Comparison of ENCODE assay signal across 24 cellular contexts in genomic region chr11:19873730-19874129, GRCh38.
DNase-seq lines count a peak whose midpoint lies in the region; ATAC-seq and TF ChIP-seq lines count a peak whose summit lies in the region.
"Had no signal": no experiment of that assay in that cellular context is flagged by ENCODE, and none has a peak within 500 bp of the region (broad histone marks: within the 10 kb centered on the region; RNA-seq: fewer than 3 reads in every experiment).

No MANE protein-coding gene starts in this region.

- no peak overlapping the region for H3K27ac ChIP-seq in psoas muscle
- H3K27ac ChIP-seq: 22Rv1, colonic mucosa, Peyer's patch, SK-N-MC, suprapubic skin, uterus, VCaP had no signal

- H3K4me3 ChIP-seq in NT2/D1 (ENCODE audit: insufficient read length, low read depth) (no peak overlapping the region), psoas muscle (no peak overlapping the region)
- H3K4me3 ChIP-seq: colonic mucosa, Peyer's patch, SK-N-MC, suprapubic skin, uterus had no signal

- H3K4me3 Mint-ChIP-seq in activated naive CD8-positive, alpha-beta T cell treated with anti-CD3 and anti-CD28 coated beads, Interleukin-2, amount 50 U/mL, for 24 hours: no peak overlapping the region
- H3K4me3 Mint-ChIP-seq: activated naive CD8-positive, alpha-beta T cell treated with anti-CD3 and anti-CD28 coated beads for 36 hours had no signal

- H3K4me1 ChIP-seq in NT2/D1 (ENCODE audit: insufficient read depth, insufficient read length) (peaks cover 11% of the 10 kb centered on the region), psoas muscle (peaks cover 10% of the 10 kb centered on the region)
- H3K4me1 ChIP-seq: colonic mucosa, Peyer's patch, uterus had no signal

- H3K27ac Mint-ChIP-seq in activated naive CD8-positive, alpha-beta T cell treated with anti-CD3 and anti-CD28 coated beads, Interleukin-2, amount 50 U/mL, for 24 hours: no peak overlapping the region
- H3K27ac Mint-ChIP-seq: activated naive CD8-positive, alpha-beta T cell treated with anti-CD3 and anti-CD28 coated beads for 36 hours; activated T-helper 2 cell treated with anti-CD3 and anti-CD28 coated beads, Interferon-gamma antibody, Interleukin-2, Interleukin-4, amounts not matched to agents 10 μg/mL and 5 μg/mL and 100 μg/mL, durations not matched to agents 14 hours and 24 hours and 36 hours had no signal

- intact Hi-C loops in psoas muscle (cut with DNase I): no loop called here

- no peak overlapping the region for H3K9ac ChIP-seq in NT2/D1 (ENCODE audit: insufficient read length, low read depth)

- no peaks in the 10 kb centered on the region for H3K27me3 ChIP-seq in NT2/D1 (ENCODE audit: insufficient read depth, insufficient read length)
- no peaks in the 10 kb centered on the region for H3K27me3 ChIP-seq in psoas muscle (ENCODE audit: insufficient read depth in 3 of 3, low read length in 2 of 3)
- H3K27me3 ChIP-seq: colonic mucosa, Peyer's patch, suprapubic skin, uterus had no signal

- H3K36me3 ChIP-seq in NT2/D1 (ENCODE audit: insufficient read depth, insufficient read length, low read length) (no peaks in the 10 kb centered on the region), psoas muscle (ENCODE audit: insufficient read depth in 1 of 2, low read depth in 1 of 2) (no peaks in the 10 kb centered on the region)
- H3K36me3 ChIP-seq: colonic mucosa, Peyer's patch, suprapubic skin, uterus had no signal

- WGBS in psoas muscle, 3 donors: 87 to 89% (median 88%) methylated on average over 1 of the region's 1 CpG

- no peaks in the 10 kb centered on the region for H3K9me3 Mint-ChIP-seq in activated naive CD8-positive, alpha-beta T cell treated with anti-CD3 and anti-CD28 coated beads, Interleukin-2, amount 50 U/mL, for 24 hours
- H3K9me3 Mint-ChIP-seq: activated naive CD8-positive, alpha-beta T cell treated with anti-CD3 and anti-CD28 coated beads for 36 hours; activated T-helper 2 cell treated with anti-CD3 and anti-CD28 coated beads, Interferon-gamma antibody, Interleukin-2, Interleukin-4, amounts not matched to agents 10 μg/mL and 5 μg/mL and 100 μg/mL, durations not matched to agents 14 hours and 24 hours and 36 hours; brain had no signal

- DNase-seq in NCI-H1092 treated with DMSO at 0.1 percent for 48 hours (lab: John Stamatoyannopoulos, UW) (peak; percentile 60), NCI-H1092 (lab: John Stamatoyannopoulos, UW) (no peak), NCI-H2029 (lab: John Stamatoyannopoulos, UW) (peak; percentile 41), NT2/D1 (ENCODE audit: low read depth, low spot score) (peak; percentile 18), myocyte (ENCODE audit: low read depth) (peak; percentile 67), psoas muscle (no peak)
- DNase-seq in activated naive CD8-positive, alpha-beta T cell treated with anti-CD3 and anti-CD28 coated beads, Interleukin-2, amount 50 U/mL, for 24 hours: no peak
- DNase-seq: activated CD4-positive, alpha-beta T cell treated with anti-CD3 and anti-CD28 coated beads, Interleukin-2, amount 50 U/mL, for 1 hour; activated CD8-positive, alpha-beta memory T cell treated with anti-CD3 and anti-CD28 coated beads, Interleukin-2, amount 50 U/mL, for 4 hours; activated naive CD8-positive, alpha-beta T cell treated with anti-CD3 and anti-CD28 coated beads for 36 hours; colonic mucosa; EL; glutamatergic neuron; IMR-90; Peyer's patch; T-helper 2 cell; uterus had no signal

- ATAC-seq in HG03097 (IDR thresholded peaks at IDR 0.05; ENCODE audit: low FRiP score, unreplicated experiment) (no peak), psoas muscle (no peak)
- ATAC-seq in activated naive CD8-positive, alpha-beta T cell treated with anti-CD3 and anti-CD28 coated beads, Interleukin-2, amount 50 U/mL, for 24 hours: no peak

- H3K9me3 ChIP-seq in NT2/D1 (ENCODE audit: insufficient read depth, low read length) (no peaks in the 10 kb centered on the region), psoas muscle (no peaks in the 10 kb centered on the region)
- H3K9me3 ChIP-seq: colonic mucosa, Peyer's patch, suprapubic skin, uterus had no signal

- no peaks in the 10 kb centered on the region for H3K4me1 Mint-ChIP-seq in activated naive CD8-positive, alpha-beta T cell treated with anti-CD3 and anti-CD28 coated beads, Interleukin-2, amount 50 U/mL, for 24 hours
- H3K4me1 Mint-ChIP-seq: activated naive CD8-positive, alpha-beta T cell treated with anti-CD3 and anti-CD28 coated beads for 36 hours had no signal

- H3K36me3 Mint-ChIP-seq in activated naive CD8-positive, alpha-beta T cell treated with anti-CD3 and anti-CD28 coated beads, Interleukin-2, amount 50 U/mL, for 24 hours (ENCODE audit: low read depth): no peaks in the 10 kb centered on the region
- H3K36me3 Mint-ChIP-seq: activated naive CD8-positive, alpha-beta T cell treated with anti-CD3 and anti-CD28 coated beads for 36 hours had no signal

- no peak for TF ChIP-seq CTCF in psoas muscle (IDR thresholded peaks at IDR 0.05)

- no peaks in the 10 kb centered on the region for H3K27me3 Mint-ChIP-seq in activated naive CD8-positive, alpha-beta T cell treated with anti-CD3 and anti-CD28 coated beads, Interleukin-2, amount 50 U/mL, for 24 hours

Comparison
In these comparisons a context has a peak if more than half of its experiments do, and no peak if none do; other contexts are left out.
1. DNase-seq: peak in NCI-H1092 treated with DMSO at 0.1 percent for 48 hours (single experiment), NCI-H2029 (single experiment), NT2/D1 (single experiment) and myocyte (single experiment); none in NCI-H1092 (single experiment), activated naive CD8-positive, alpha-beta T cell treated with anti-CD3 and anti-CD28 coated beads, Interleukin-2, amount 50 U/mL, for 24 hours (single experiment) and psoas muscle (0 of 2).